Comparison of ENCODE assay signal across 8 cellular contexts in the genomic region with DNA sequence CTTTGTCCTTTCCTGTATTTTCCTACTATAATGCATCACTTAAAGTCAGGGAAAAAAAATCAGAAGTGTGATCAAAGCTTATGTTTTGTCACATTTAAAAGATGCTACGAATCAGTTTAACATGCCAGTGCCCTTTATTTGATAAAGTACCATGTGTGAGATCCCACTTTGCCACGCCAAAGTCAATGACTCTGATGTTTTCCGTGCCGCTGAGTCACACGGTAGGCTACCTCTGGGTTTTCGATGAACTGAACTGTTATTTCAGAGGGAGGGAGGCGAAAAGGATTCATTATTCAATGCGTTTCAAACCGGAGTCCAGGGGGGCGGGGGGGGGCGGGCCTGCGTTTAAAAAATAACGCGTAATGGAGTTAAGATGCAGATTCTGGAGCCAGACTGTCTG.
DNase-seq lines count a peak whose midpoint lies in the region; ATAC-seq and TF ChIP-seq lines count a peak whose summit lies in the region.

No MANE protein-coding gene starts in this region.

- no peak for DNase-seq in BJ (ENCODE audit: low read depth)
- DNase-seq in choroid plexus epithelial cell (ENCODE audit: low read depth), result no peak
- no peak for DNase-seq in neural crest cell (ENCODE audit: low read depth, low spot score)
- no peak for DNase-seq in NCI-H1436 (lab: John Stamatoyannopoulos, UW)
- no peak for DNase-seq in central memory CD4-positive, alpha-beta T cell
- DNase-seq in HuH-7 (ENCODE audit: low spot score), result no peak

- CTCF ChIA-PET in BJ (lab: Yijun Ruan, JAX), result interaction anchor here (1.1 kb wide), 1 partner anchor 12 kb away, joined by 3 read pairs; no protein-coding TSS in a partner anchor

- H3K9me3 Mint-ChIP-seq in IgD-negative memory B cell, result peaks cover 0 to 2% (median 1%) of the 10 kb centered on the region in 3 donors
- no peaks in the 10 kb centered on the region for H3K9me3 Mint-ChIP-seq in neural crest cell

- POLR2A ChIA-PET in BJ (lab: Charles Lee), result no interaction called here

- H3K27me3 Mint-ChIP-seq in IgD-negative memory B cell (no peaks in the 10 kb centered on the region), neural crest cell (ENCODE audit: low read depth) (peaks cover 20% of the 10 kb centered on the region)

- H3K27ac Mint-ChIP-seq in IgD-negative memory B cell, result peak overlapping the region; percentile 12 to 59 (median 54)
- H3K27ac Mint-ChIP-seq in neural crest cell (ENCODE audit: unreplicated experiment), result no peak overlapping the region

- H3K4me1 Mint-ChIP-seq in IgD-negative memory B cell (peaks cover 23 to 31% (median 28%) of the 10 kb centered on the region in 3 donors), neural crest cell (peaks cover 35% of the 10 kb centered on the region)

- ATAC-seq in GM21447 (IDR thresholded peaks at IDR 0.05; ENCODE audit: unreplicated experiment), result no peak

- H3K4me3 ChIP-seq in BJ (ENCODE audit: low read depth, low read length) (peak overlapping the region; percentile 45), choroid plexus epithelial cell (ENCODE audit: low read depth, low read length) (peak overlapping the region; percentile 67)

- no peaks in the 10 kb centered on the region for H3K27me3 ChIP-seq in BJ (ENCODE audit: control insufficient read depth, insufficient read depth, low read length)

- TF ChIP-seq CTCF in BJ (IDR thresholded peaks at IDR 0.05; ENCODE audit: insufficient read depth, low read depth, low read length) (no peak), choroid plexus epithelial cell (conservative IDR thresholded peaks at IDR 0.05; ENCODE audit: low read depth, low read length) (no peak), neural crest cell (conservative IDR thresholded peaks at IDR 0.05) (no peak)

- H3K4me3 Mint-ChIP-seq in IgD-negative memory B cell, result peak overlapping the region; percentile 87 to 95 (median 93)
- peak overlapping the region; percentile 76 for H3K4me3 Mint-ChIP-seq in neural crest cell

- H3K36me3 ChIP-seq in BJ (ENCODE audit: control insufficient read depth, insufficient read depth, low read length), result no peaks in the 10 kb centered on the region

- H3K36me3 Mint-ChIP-seq in IgD-negative memory B cell (no peaks in the 10 kb centered on the region), neural crest cell (ENCODE audit: low read depth) (no peaks in the 10 kb centered on the region)
